In the genomic region with DNA sequence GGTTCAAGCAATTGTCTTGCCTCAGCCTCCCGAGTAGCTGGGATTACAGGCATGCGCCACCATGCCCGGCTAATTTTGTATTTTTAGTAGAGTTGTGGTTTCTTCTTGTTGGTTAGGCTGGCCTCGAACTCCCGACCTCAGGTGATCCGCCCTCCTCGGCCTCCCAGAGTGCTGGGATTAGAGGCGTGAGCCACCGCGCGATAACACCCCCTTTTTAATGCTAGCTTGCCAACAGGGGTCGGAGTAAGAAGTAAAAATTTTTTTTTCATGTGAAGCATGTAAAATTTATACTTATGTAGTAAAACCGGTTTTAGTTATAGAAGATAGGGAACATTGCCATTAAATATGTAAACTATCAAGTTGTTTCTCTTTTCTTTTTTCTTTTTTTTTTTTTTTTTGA, we compare ENCODE assay signal across 15 cellular contexts. TPM values are rescaled to one million over a fixed set of nuclear protein-coding genes. Genes with fewer than 3 reads are reported as not detected.
A peak's percentile ranks its signal among the peaks of the same experiment; 100 is the strongest.
DNase-seq lines count a peak whose midpoint lies in the region; TF ChIP-seq lines count a peak whose summit lies in the region.
"Not testable (repeated sequence)": the region's sequence is repeated elsewhere in the genome, so short reads cannot be mapped to it uniquely, and the experiment has no call there.
"Had no signal": no experiment of that assay in that cellular context is flagged by ENCODE, and none has a peak within 500 bp of the region (broad histone marks: within the 10 kb centered on the region; RNA-seq: fewer than 3 reads in every experiment).

No MANE protein-coding gene starts in this region.

- H3K79me1 ChIP-seq in H9 (ENCODE audit: insufficient read depth, low read depth, low read length, poor library complexity, severe bottlenecking), result peaks cover 21% of the 10 kb centered on the region

- H3K79me2 ChIP-seq in H9 (ENCODE audit: insufficient read depth, low read length) (peaks cover 13% of the 10 kb centered on the region; the same call in 1 of the 2 replicates), OCI-LY7 (ENCODE audit: insufficient read depth, low read depth, low read length) (peaks cover 72% of the 10 kb centered on the region)

- no CpG with 5 or more reads among the region's 13 CpGs for WGBS in H9 (ENCODE audit: extremely low coverage, insufficient read length, low lambda C conversion rate)

- not testable (repeated sequence) for H2BK5ac ChIP-seq in H9 (ENCODE audit: insufficient read length, low read length)

- intact Hi-C loops in OCI-LY7 (cut with micrococcal nuclease; ENCODE audit: unreplicated experiment); activated CD4-positive, alpha-beta T cell treated with anti-CD3 and anti-CD28 coated beads, Interleukin-2, amount 10 ng/mL, durations not matched to agents 24 days and 14 days (cut with micrococcal nuclease); dendritic cell treated with granulocyte-macrophage colony-stimulating factor and Interleukin-4, amounts not matched to agents 40 ng/mL and 50 ng/mL, for 4 days (cut with micrococcal nuclease): not testable (repeated sequence)

- H3K9me2 ChIP-seq in OCI-LY7 (ENCODE audit: insufficient read depth, low read length), result not testable (repeated sequence)

- not testable (repeated sequence) for H3K36me3 Mint-ChIP-seq in H9 (ENCODE audit: insufficient read depth in 1 of 3, low read depth in 3 of 3); activated naive CD4-positive, alpha-beta T cell treated with anti-CD3 and anti-CD28 coated beads, Interleukin-2, amount 50 U/mL, for 24 hours; mesothelial cell of epicardium; osteocyte (ENCODE audit: unreplicated experiment)
- peaks cover 14% of the 10 kb centered on the region for H3K36me3 Mint-ChIP-seq in activated CD4-positive, alpha-beta T cell treated with anti-CD3 and anti-CD28 coated beads, Interleukin-2, amount 10 ng/mL, durations not matched to agents 24 days and 14 days (ENCODE audit: low read depth)
- peaks cover 30% of the 10 kb centered on the region for H3K36me3 Mint-ChIP-seq in dendritic cell treated with granulocyte-macrophage colony-stimulating factor and Interleukin-4, amounts not matched to agents 40 ng/mL and 50 ng/mL, for 4 days (ENCODE audit: low read depth)

- H3K4me1 ChIP-seq in BLaER1 (peaks cover 40% of the 10 kb centered on the region), OCI-LY7 (ENCODE audit: insufficient read depth, low read length, poor library complexity, severe bottlenecking) (peaks cover 28% of the 10 kb centered on the region)
- not testable (repeated sequence) for H3K4me1 ChIP-seq in H9 (ENCODE audit: insufficient read depth, low read length)

- not testable (repeated sequence) for DNase-seq in H9; OCI-LY7 (ENCODE audit: low spot score); activated CD4-positive, alpha-beta T cell treated with anti-CD3 and anti-CD28 coated beads, Interleukin-2, amount 10 ng/mL, durations not matched to agents 24 days and 14 days; mesothelial cell of epicardium (ENCODE audit: low spot score in 2 of 2, unreplicated experiment in 2 of 2); osteocyte (ENCODE audit: extremely low spot score, unreplicated experiment)

- not testable (repeated sequence) for H3K27me3 Mint-ChIP-seq in H9 (ENCODE audit: low read depth); activated CD4-positive, alpha-beta T cell treated with anti-CD3 and anti-CD28 coated beads, Interleukin-2, amount 10 ng/mL, durations not matched to agents 24 days and 14 days; activated naive CD4-positive, alpha-beta T cell treated with anti-CD3 and anti-CD28 coated beads, Interleukin-2, amount 50 U/mL, for 24 hours; dendritic cell treated with granulocyte-macrophage colony-stimulating factor and Interleukin-4, amounts not matched to agents 40 ng/mL and 50 ng/mL, for 4 days; mesothelial cell of epicardium (ENCODE audit: low read depth); osteocyte (ENCODE audit: unreplicated experiment)

- H3K4ac ChIP-seq in H9 (ENCODE audit: low read depth, low read length), result not testable (repeated sequence)

- BruUV-seq in OCI-LY7 (replicated peaks; lab: Mats Ljungman, UMichigan), result not testable (repeated sequence)

- POLR2A ChIA-PET in OCI-LY7 (lab: Charles Lee), result interaction anchor here (0.7 kb wide), 1 partner anchor 63 kb away, joined by 8 read pairs; no protein-coding TSS in a partner anchor

- H4K20me1 ChIP-seq in BLaER1 (peaks cover 40% of the 10 kb centered on the region), OCI-LY7 (ENCODE audit: insufficient read depth, low read length) (peaks cover 16% of the 10 kb centered on the region; the same call in 1 of the 2 replicates)
- not testable (repeated sequence) for H4K20me1 ChIP-seq in H9 (ENCODE audit: control insufficient read depth, insufficient read depth, insufficient read length)

- H3K9me3 Mint-ChIP-seq in H9; activated CD4-positive, alpha-beta T cell treated with anti-CD3 and anti-CD28 coated beads, Interleukin-2, amount 10 ng/mL, durations not matched to agents 24 days and 14 days; activated naive CD4-positive, alpha-beta T cell treated with anti-CD3 and anti-CD28 coated beads, Interleukin-2, amount 50 U/mL, for 24 hours; dendritic cell treated with granulocyte-macrophage colony-stimulating factor and Interleukin-4, amounts not matched to agents 40 ng/mL and 50 ng/mL, for 4 days; mesothelial cell of epicardium; osteocyte (ENCODE audit: unreplicated experiment): not testable (repeated sequence)

- H2BK15ac ChIP-seq in H9 (ENCODE audit: low read depth, low read length), result not testable (repeated sequence)

- H3K23me2 ChIP-seq in H9 (ENCODE audit: insufficient read length, low read depth, low read length, poor library complexity, severe bottlenecking), result peaks cover 11% of the 10 kb centered on the region

- not testable (repeated sequence) for H3K23ac ChIP-seq in H9 (ENCODE audit: insufficient read length, low read depth, low read length)

- peak overlapping the region in 1 of 3 experiments; percentile 65; a peak in 2 of 7 replicates for H3K27ac Mint-ChIP-seq in H9
- H3K27ac Mint-ChIP-seq in activated CD4-positive, alpha-beta T cell treated with anti-CD3 and anti-CD28 coated beads, Interleukin-2, amount 10 ng/mL, durations not matched to agents 24 days and 14 days; activated naive CD4-positive, alpha-beta T cell treated with anti-CD3 and anti-CD28 coated beads, Interleukin-2, amount 50 U/mL, for 24 hours; dendritic cell treated with granulocyte-macrophage colony-stimulating factor and Interleukin-4, amounts not matched to agents 40 ng/mL and 50 ng/mL, for 4 days; mesothelial cell of epicardium; osteocyte (ENCODE audit: unreplicated experiment): not testable (repeated sequence)

- peak overlapping the region; percentile 93 for H3K4me2 ChIP-seq in BLaER1
- H3K4me2 ChIP-seq in H9 (ENCODE audit: insufficient read depth, insufficient read length, low read length), result not testable (repeated sequence)
- H3K4me2 ChIP-seq in OCI-LY7 (ENCODE audit: low read length), result peak overlapping the region; percentile 93

- H3K36me3 ChIP-seq in BLaER1, result peaks cover 20% of the 10 kb centered on the region
- peaks cover 13% of the 10 kb centered on the region; the same call in 1 of the 2 replicates for H3K36me3 ChIP-seq in OCI-LY7 (ENCODE audit: insufficient read depth, low read length)

- H3K56ac ChIP-seq in H9 (ENCODE audit: insufficient read length, low read depth, low read length), result not testable (repeated sequence)

- not testable (repeated sequence) for H2AFZ ChIP-seq in H9 (ENCODE audit: low read length); OCI-LY7 (ENCODE audit: low read length)

- CTCF ChIA-PET in OCI-LY7 (lab: Charles Lee; ENCODE audit: unreplicated experiment), result not testable (repeated sequence)

- H3T11ph ChIP-seq in H9 (ENCODE audit: low read length), result not testable (repeated sequence)

- not testable (repeated sequence) for H3K9me3 ChIP-seq in BLaER1; H9 (ENCODE audit: control insufficient read depth, low read depth, low read length); OCI-LY7 (ENCODE audit: low read length)

- not testable (repeated sequence) for H3K27ac ChIP-seq in BLaER1; H9 (ENCODE audit: insufficient read length, low read depth, low read length); OCI-LY7 (ENCODE audit: low read depth, low read length, poor library complexity, severe bottlenecking)

- H3K4me1 Mint-ChIP-seq in H9 (peaks cover 12 to 20% of the 10 kb centered on the region in 2 experiments), mesothelial cell of epicardium (peaks cover 22% of the 10 kb centered on the region), osteocyte (ENCODE audit: unreplicated experiment) (peaks cover 22% of the 10 kb centered on the region)
- H3K4me1 Mint-ChIP-seq in activated CD4-positive, alpha-beta T cell treated with anti-CD3 and anti-CD28 coated beads, Interleukin-2, amount 10 ng/mL, durations not matched to agents 24 days and 14 days, result peaks cover 28% of the 10 kb centered on the region
- H3K4me1 Mint-ChIP-seq in activated naive CD4-positive, alpha-beta T cell treated with anti-CD3 and anti-CD28 coated beads, Interleukin-2, amount 50 U/mL, for 24 hours, result peaks cover 30% of the 10 kb centered on the region
- peaks cover 37% of the 10 kb centered on the region for H3K4me1 Mint-ChIP-seq in dendritic cell treated with granulocyte-macrophage colony-stimulating factor and Interleukin-4, amounts not matched to agents 40 ng/mL and 50 ng/mL, for 4 days (ENCODE audit: low read depth)

- 0 out of 2 replicates have a peak overlapping the region, but pooled peaks have one; percentile 96 for H3K4me3 ChIP-seq in BLaER1
- not testable (repeated sequence) for H3K4me3 ChIP-seq in OCI-LY7 (ENCODE audit: low read depth, low read length, poor library complexity, severe bottlenecking)

- not testable (repeated sequence) for H2BK12ac ChIP-seq in H9 (ENCODE audit: insufficient read length, low read depth, low read length)

- H3K9ac ChIP-seq in BLaER1; H9 (ENCODE audit: extremely low read depth, insufficient read length, low read length): not testable (repeated sequence)

- H3K27me3 ChIP-seq in BLaER1; H9 (ENCODE audit: insufficient read depth, low read length): not testable (repeated sequence)

- not testable (repeated sequence) for H2BK120ac ChIP-seq in H9 (ENCODE audit: low read depth, low read length, poor library complexity, severe bottlenecking)

- not testable (repeated sequence) for H2BK20ac ChIP-seq in H9 (ENCODE audit: low read depth, low read length, poor library complexity, severe bottlenecking)

- H2AK5ac ChIP-seq in H9 (ENCODE audit: insufficient read length, low read length), result not testable (repeated sequence)

- not testable (repeated sequence) for H4K91ac ChIP-seq in H9 (ENCODE audit: insufficient read length, low read depth, low read length)

- not testable (repeated sequence) for H4K8ac ChIP-seq in H9 (replicated peaks; ENCODE audit: insufficient read length, low read depth, low read length)

- not testable (repeated sequence) for H3K18ac ChIP-seq in H9 (ENCODE audit: insufficient read length, low read depth, low read length)

- not testable (repeated sequence) for H3K14ac ChIP-seq in H9 (ENCODE audit: insufficient read depth, low read length)

- H4K5ac ChIP-seq in H9 (ENCODE audit: insufficient read length, low read depth, low read length), result not testable (repeated sequence)

- H3K4me3 Mint-ChIP-seq in H9 (peak overlapping the region; percentile 92), mesothelial cell of epicardium (peak overlapping the region; percentile 7), osteocyte (ENCODE audit: unreplicated experiment) (peak overlapping the region; percentile 82)
- peak overlapping the region; percentile 95 for H3K4me3 Mint-ChIP-seq in activated CD4-positive, alpha-beta T cell treated with anti-CD3 and anti-CD28 coated beads, Interleukin-2, amount 10 ng/mL, durations not matched to agents 24 days and 14 days
- peak overlapping the region; percentile 97 for H3K4me3 Mint-ChIP-seq in activated naive CD4-positive, alpha-beta T cell treated with anti-CD3 and anti-CD28 coated beads, Interleukin-2, amount 50 U/mL, for 24 hours
- peak overlapping the region; percentile 15 for H3K4me3 Mint-ChIP-seq in dendritic cell treated with granulocyte-macrophage colony-stimulating factor and Interleukin-4, amounts not matched to agents 40 ng/mL and 50 ng/mL, for 4 days

- TF ChIP-seq CTCF in H9 (conservative IDR thresholded peaks at IDR 0.05); OCI-LY7 (conservative IDR thresholded peaks at IDR 0.05; ENCODE audit: low read length); mesothelial cell of epicardium (IDR thresholded peaks at IDR 0.05; ENCODE audit: unreplicated experiment); osteocyte (IDR thresholded peaks at IDR 0.05): not testable (repeated sequence)

RNA-seq across cellular contexts. Expression of a gene that starts 1.9 kb away (rescaled TPM):
- total RNA-seq in H9 (2021) (18.6 and 19.8 TPM in 2 replicates), OCI-LY7 (2022) (15.5 and 15.6 TPM in 2 replicates), mesothelial cell of epicardium (9.1 to 9.4 TPM (median 9.4 TPM) in 3 replicates), osteocyte (7.8 and 8.2 TPM in 2 replicates)
- total RNA-seq in OCI-LY7 (2014; rRNA removed; shearing (Covaris generic)), result 10.6 and 12.5 TPM in 2 replicates
- total RNA-seq in activated CD4-positive, alpha-beta T cell treated with anti-CD3 and anti-CD28 coated beads, Interleukin-2, amount 10 ng/mL, durations not matched to agents 24 days and 14 days, result 25.5 and 25.9 TPM in 2 replicates

RNA-seq across cellular contexts. Expression of a gene that starts 2.0 kb away (rescaled TPM):
- 21.2 and 22.3 TPM in 2 replicates for total RNA-seq in H9 (2021)
- 10.8 TPM in 2 replicates for total RNA-seq in OCI-LY7 (2014; rRNA removed; shearing (Covaris generic))
- total RNA-seq in OCI-LY7 (2022), result 15.6 and 16.5 TPM in 2 replicates
- total RNA-seq in activated CD4-positive, alpha-beta T cell treated with anti-CD3 and anti-CD28 coated beads, Interleukin-2, amount 10 ng/mL, durations not matched to agents 24 days and 14 days, result 18.4 and 24.5 TPM in 2 replicates
- 12.3 to 15.7 TPM (median 13.4 TPM) in 3 replicates for total RNA-seq in mesothelial cell of epicardium
- 15.4 and 16.5 TPM in 2 replicates for total RNA-seq in osteocyte

RNA-seq across cellular contexts. Expression of a gene that starts 55.2 kb away (rescaled TPM):
- total RNA-seq in H9 (2021) (not detected in 2 replicates), OCI-LY7 (2022) (not detected in 2 replicates), mesothelial cell of epicardium (not detected in 3 replicates), osteocyte (not detected in 2 replicates)
- not detected in 2 replicates for total RNA-seq in OCI-LY7 (2014; rRNA removed; shearing (Covaris generic))
- total RNA-seq in activated CD4-positive, alpha-beta T cell treated with anti-CD3 and anti-CD28 coated beads, Interleukin-2, amount 10 ng/mL, durations not matched to agents 24 days and 14 days, result not detected in 2 replicates
- total RNA-seq: A172, adrenal gland, esophagus squamous epithelium, frontal cortex, H1, renal cortical epithelial cell, ureter had no signal

Comparison
In these comparisons a context has a peak if more than half of its experiments do, and no peak if none do; other contexts are left out.
1. H3K4me3 Mint-ChIP-seq: peak in every context shown above with its lines; median percentile 97 in activated naive CD4-positive, alpha-beta T cell treated with anti-CD3 and anti-CD28 coated beads, Interleukin-2, amount 50 U/mL, for 24 hours; 95 in activated CD4-positive, alpha-beta T cell treated with anti-CD3 and anti-CD28 coated beads, Interleukin-2, amount 10 ng/mL, durations not matched to agents 24 days and 14 days; 92 in H9; 82 in osteocyte; 15 in dendritic cell treated with granulocyte-macrophage colony-stimulating factor and Interleukin-4, amounts not matched to agents 40 ng/mL and 50 ng/mL, for 4 days; 7 in mesothelial cell of epicardium.